10 cellular contexts compared by ENCODE assay signal in genomic region chr2:200787351-200788128, GRCh38. TPM values are rescaled to one million over a fixed set of nuclear protein-coding genes. Genes with fewer than 3 reads are reported as not detected.
DNase-seq lines count a peak whose midpoint lies in the region; ATAC-seq and TF ChIP-seq lines count a peak whose summit lies in the region.
"Had no signal": no experiment of that assay in that cellular context is flagged by ENCODE, and none has a peak within 500 bp of the region (broad histone marks: within the 10 kb centered on the region; RNA-seq: fewer than 3 reads in every experiment).

No MANE protein-coding gene starts in this region.

- POLR2A ChIA-PET in activated CD8-positive, alpha-beta T cell treated with anti-CD3 and anti-CD28 coated beads for 36 hours (lab: Charles Lee), result no interaction called here
- POLR2A ChIA-PET in activated CD8-positive, alpha-beta T cell treated with anti-CD3 and anti-CD28 coated beads, Interleukin-2, amount 10 ng/mL, durations not matched to agents 7 days and 5 days (lab: Charles Lee), result no interaction called here

- H3K4me3 Mint-ChIP-seq in activated CD8-positive, alpha-beta T cell treated with anti-CD3 and anti-CD28 coated beads for 36 hours, result no peak overlapping the region
- H3K4me3 Mint-ChIP-seq in activated CD8-positive, alpha-beta T cell treated with anti-CD3 and anti-CD28 coated beads, Interleukin-2, amount 10 ng/mL, durations not matched to agents 7 days and 5 days, result no peak overlapping the region
- peak overlapping the region; percentile 7 for H3K4me3 Mint-ChIP-seq in stimulated activated effector memory CD8-positive, alpha-beta T cell treated with anti-CD3 and anti-CD28 coated beads, Interleukin-12 subunit alpha, Interleukin-12 subunit beta, amount 100 ng/mL, for 72 hours
- H3K4me3 Mint-ChIP-seq: CD4-positive, CD25-positive, alpha-beta regulatory T cell had no signal

- TF ChIP-seq POLR2A in sigmoid colon (IDR thresholded peaks at IDR 0.05), result no peak

- H3K4me3 ChIP-seq in SJCRH30 (peak overlapping the region; percentile 24), fibroblast of pulmonary artery (replicated peaks; ENCODE audit: low read depth, low read length) (peak overlapping the region; percentile 29), sigmoid colon (no peak overlapping the region)

- ATAC-seq in activated CD8-positive, alpha-beta T cell treated with anti-CD3 and anti-CD28 coated beads for 36 hours, result peak; percentile 65
- ATAC-seq in activated CD8-positive, alpha-beta T cell treated with anti-CD3 and anti-CD28 coated beads, Interleukin-2, amount 10 ng/mL, durations not matched to agents 7 days and 5 days, result no peak
- ATAC-seq in stimulated activated effector memory CD8-positive, alpha-beta T cell treated with anti-CD3 and anti-CD28 coated beads, Interleukin-12 subunit alpha, Interleukin-12 subunit beta, amount 100 ng/mL, for 72 hours, result peak; percentile 90
- no peak for ATAC-seq in HG02852 (IDR thresholded peaks at IDR 0.05; ENCODE audit: unreplicated experiment)

- H3K36me3 Mint-ChIP-seq in activated CD8-positive, alpha-beta T cell treated with anti-CD3 and anti-CD28 coated beads for 36 hours (ENCODE audit: low read depth), result no peaks in the 10 kb centered on the region
- no peaks in the 10 kb centered on the region for H3K36me3 Mint-ChIP-seq in activated CD8-positive, alpha-beta T cell treated with anti-CD3 and anti-CD28 coated beads, Interleukin-2, amount 10 ng/mL, durations not matched to agents 7 days and 5 days (ENCODE audit: low read depth)
- no peaks in the 10 kb centered on the region for H3K36me3 Mint-ChIP-seq in stimulated activated effector memory CD8-positive, alpha-beta T cell treated with anti-CD3 and anti-CD28 coated beads, Interleukin-12 subunit alpha, Interleukin-12 subunit beta, amount 100 ng/mL, for 72 hours
- H3K36me3 Mint-ChIP-seq: CD4-positive, CD25-positive, alpha-beta regulatory T cell had no signal

- 89 to 91% methylated on average over 16 of the region's 16 CpGs for WGBS in sigmoid colon, 2 donors

- peaks cover 8% of the 10 kb centered on the region for H3K4me1 Mint-ChIP-seq in activated CD8-positive, alpha-beta T cell treated with anti-CD3 and anti-CD28 coated beads for 36 hours (ENCODE audit: low read depth)
- peaks cover 11% of the 10 kb centered on the region for H3K4me1 Mint-ChIP-seq in activated CD8-positive, alpha-beta T cell treated with anti-CD3 and anti-CD28 coated beads, Interleukin-2, amount 10 ng/mL, durations not matched to agents 7 days and 5 days (ENCODE audit: low read depth)
- peaks cover 6% of the 10 kb centered on the region for H3K4me1 Mint-ChIP-seq in stimulated activated effector memory CD8-positive, alpha-beta T cell treated with anti-CD3 and anti-CD28 coated beads, Interleukin-12 subunit alpha, Interleukin-12 subunit beta, amount 100 ng/mL, for 72 hours
- H3K4me1 Mint-ChIP-seq: CD4-positive, CD25-positive, alpha-beta regulatory T cell had no signal

- H3K27ac ChIP-seq in SJCRH30, result no peak overlapping the region
- no peak overlapping the region for H3K27ac ChIP-seq in sigmoid colon

- peaks cover 4% of the 10 kb centered on the region for H3K27me3 Mint-ChIP-seq in activated CD8-positive, alpha-beta T cell treated with anti-CD3 and anti-CD28 coated beads for 36 hours
- H3K27me3 Mint-ChIP-seq in activated CD8-positive, alpha-beta T cell treated with anti-CD3 and anti-CD28 coated beads, Interleukin-2, amount 10 ng/mL, durations not matched to agents 7 days and 5 days (ENCODE audit: low read depth), result peaks cover 3% of the 10 kb centered on the region

- H3K36me3 ChIP-seq in SJCRH30 (no peaks in the 10 kb centered on the region), sigmoid colon (no peaks in the 10 kb centered on the region)

- TF ChIP-seq EP300 in sigmoid colon (IDR thresholded peaks at IDR 0.05), result no peak

- intact Hi-C loops in activated CD8-positive, alpha-beta T cell treated with anti-CD3 and anti-CD28 coated beads for 36 hours (cut with micrococcal nuclease), result no loop called here
- intact Hi-C loops in sigmoid colon (cut with DNase I), result no loop called here

- DNase-seq in activated CD8-positive, alpha-beta T cell treated with anti-CD3 and anti-CD28 coated beads for 36 hours, result peak; percentile 36
- DNase-seq in activated CD8-positive, alpha-beta T cell treated with anti-CD3 and anti-CD28 coated beads, Interleukin-2, amount 10 ng/mL, durations not matched to agents 7 days and 5 days, result no peak
- DNase-seq in SJCRH30 (peak in 1 of 2 experiments; percentile 40), fibroblast of pulmonary artery (ENCODE audit: low read depth) (peak; percentile 96), sigmoid colon (no peak), NCI-H2029 treated with DMSO at 0.1 percent for 48 hours (lab: John Stamatoyannopoulos, UW) (no peak)
- DNase-seq in stimulated activated effector memory CD8-positive, alpha-beta T cell treated with anti-CD3 and anti-CD28 coated beads, Interleukin-12 subunit alpha, Interleukin-12 subunit beta, amount 100 ng/mL, for 72 hours (ENCODE audit: low spot score in 2 of 2), result peak in 1 of 2 donors; percentile 47
- DNase-seq: CD4-positive, CD25-positive, alpha-beta regulatory T cell; H7 had no signal

- H3K9me3 ChIP-seq in SJCRH30 (replicated peaks), result no peaks in the 10 kb centered on the region
- no peaks in the 10 kb centered on the region for H3K9me3 ChIP-seq in sigmoid colon

- CTCF ChIA-PET in activated CD8-positive, alpha-beta T cell treated with anti-CD3 and anti-CD28 coated beads for 36 hours (lab: Charles Lee), result interaction anchor here (0.6 to 1.0 kb wide), 2 partner anchors 23 to 41 kb away, joined by 3 read pairs; no protein-coding TSS in a partner anchor
- CTCF ChIA-PET in activated CD8-positive, alpha-beta T cell treated with anti-CD3 and anti-CD28 coated beads, Interleukin-2, amount 10 ng/mL, durations not matched to agents 7 days and 5 days (lab: Charles Lee), result no interaction called here

- H3K27ac Mint-ChIP-seq in activated CD8-positive, alpha-beta T cell treated with anti-CD3 and anti-CD28 coated beads for 36 hours, result no peak overlapping the region
- no peak overlapping the region for H3K27ac Mint-ChIP-seq in activated CD8-positive, alpha-beta T cell treated with anti-CD3 and anti-CD28 coated beads, Interleukin-2, amount 10 ng/mL, durations not matched to agents 7 days and 5 days
- H3K27ac Mint-ChIP-seq in stimulated activated effector memory CD8-positive, alpha-beta T cell treated with anti-CD3 and anti-CD28 coated beads, Interleukin-12 subunit alpha, Interleukin-12 subunit beta, amount 100 ng/mL, for 72 hours, result peak overlapping the region; percentile 2
- H3K27ac Mint-ChIP-seq: CD4-positive, CD25-positive, alpha-beta regulatory T cell had no signal

- no peak for TF ChIP-seq CTCF in activated CD8-positive, alpha-beta T cell treated with anti-CD3 and anti-CD28 coated beads for 36 hours (IDR thresholded peaks at IDR 0.05)
- no peak for TF ChIP-seq CTCF in fibroblast of pulmonary artery (IDR thresholded peaks at IDR 0.05; ENCODE audit: low read length, missing control alignments)
- no peak for TF ChIP-seq CTCF in sigmoid colon (IDR thresholded peaks at IDR 0.05)

- no peaks in the 10 kb centered on the region for H3K9me3 Mint-ChIP-seq in activated CD8-positive, alpha-beta T cell treated with anti-CD3 and anti-CD28 coated beads for 36 hours
- no peaks in the 10 kb centered on the region for H3K9me3 Mint-ChIP-seq in activated CD8-positive, alpha-beta T cell treated with anti-CD3 and anti-CD28 coated beads, Interleukin-2, amount 10 ng/mL, durations not matched to agents 7 days and 5 days (ENCODE audit: insufficient read depth)
- H3K9me3 Mint-ChIP-seq in stimulated activated effector memory CD8-positive, alpha-beta T cell treated with anti-CD3 and anti-CD28 coated beads, Interleukin-12 subunit alpha, Interleukin-12 subunit beta, amount 100 ng/mL, for 72 hours, result no peaks in the 10 kb centered on the region
- H3K9me3 Mint-ChIP-seq: CD4-positive, CD25-positive, alpha-beta regulatory T cell had no signal

- H3K27me3 ChIP-seq in SJCRH30, result peaks cover 5% of the 10 kb centered on the region; the same call in 1 of the 2 replicates
- no peaks in the 10 kb centered on the region for H3K27me3 ChIP-seq in sigmoid colon

- H3K4me1 ChIP-seq in SJCRH30 (no peaks in the 10 kb centered on the region; the same call in 1 of the 2 replicates), sigmoid colon (no peaks in the 10 kb centered on the region)

RNA-seq across cellular contexts. Expression of gene BZW1, which starts 24.2 kb away (rescaled TPM):
- 100 to 1,000 TPM; 423 to 442 TPM for total RNA-seq in activated CD8-positive, alpha-beta T cell treated with anti-CD3 and anti-CD28 coated beads for 36 hours
- total RNA-seq in activated CD8-positive, alpha-beta T cell treated with anti-CD3 and anti-CD28 coated beads, Interleukin-2, amount 10 ng/mL, durations not matched to agents 7 days and 5 days, result 100 to 1,000 TPM; 276 to 304 TPM
- 448 and 478 TPM in 2 replicates for total RNA-seq in SJCRH30 (2014; rRNA removed; shearing (Covaris generic))
- 100 to 1,000 TPM in 2 of 4 donors, 10 to 100 TPM in 2; 77.9 to 119 (median 100) TPM for total RNA-seq in sigmoid colon
- polyA plus RNA-seq in sigmoid colon, result 100 to 1,000 TPM in 2 of 3 donors, 10 to 100 TPM in 1; 82.9 to 158 (median 111) TPM

Comparison
In these comparisons a context has a peak if more than half of its experiments do, and no peak if none do; other contexts are left out.
1. ATAC-seq: peak in activated CD8-positive, alpha-beta T cell treated with anti-CD3 and anti-CD28 coated beads for 36 hours (single experiment) and stimulated activated effector memory CD8-positive, alpha-beta T cell treated with anti-CD3 and anti-CD28 coated beads, Interleukin-12 subunit alpha, Interleukin-12 subunit beta, amount 100 ng/mL, for 72 hours (single experiment); none in activated CD8-positive, alpha-beta T cell treated with anti-CD3 and anti-CD28 coated beads, Interleukin-2, amount 10 ng/mL, durations not matched to agents 7 days and 5 days (single experiment) and HG02852 (single experiment).
2. DNase-seq: peak in activated CD8-positive, alpha-beta T cell treated with anti-CD3 and anti-CD28 coated beads for 36 hours (single experiment) and fibroblast of pulmonary artery (single experiment); none in activated CD8-positive, alpha-beta T cell treated with anti-CD3 and anti-CD28 coated beads, Interleukin-2, amount 10 ng/mL, durations not matched to agents 7 days and 5 days (single experiment), sigmoid colon (single experiment) and NCI-H2029 treated with DMSO at 0.1 percent for 48 hours (single experiment).
3. H3K4me3 ChIP-seq: peak in SJCRH30 (single experiment) and fibroblast of pulmonary artery (single experiment); none in sigmoid colon (0 of 4).